ENCODE assay signal across 1 cellular context in genomic region chr9:16619897-16620296, GRCh38.
TF ChIP-seq lines count a peak whose summit lies in the region.

No MANE protein-coding gene starts in this region.

TF ChIP-seq in SK-N-SH, 30 proteins besides CTCF, POLR2A, EP300 and RAD21 (continued from another document):
- TF ChIP-seq GABPA (IDR thresholded peaks at IDR 0.05; ENCODE audit: low read depth), result no peak
- no peak for TF ChIP-seq TCF12 (IDR thresholded peaks at IDR 0.05)
- no peak for TF ChIP-seq EZH2phosphoT487 (IDR thresholded peaks at IDR 0.05; ENCODE audit: borderline replicate concordance, low read depth)
